19 cellular contexts compared by ENCODE assay signal in genomic region chr1:24796524-24796923, GRCh38. TPM values are rescaled to one million over a fixed set of nuclear protein-coding genes. Genes with fewer than 3 reads are reported as not detected.
A peak's percentile ranks its signal among the peaks of the same experiment; 100 is the strongest.
DNase-seq lines count a peak whose midpoint lies in the region; TF ChIP-seq lines count a peak whose summit lies in the region.
"Had no signal": no experiment of that assay in that cellular context is flagged by ENCODE, and none has a peak within 500 bp of the region (broad histone marks: within the 10 kb centered on the region; RNA-seq: fewer than 3 reads in every experiment).

No MANE protein-coding gene starts in this region.

- no peak overlapping the region for H3K4me2 ChIP-seq in OCI-LY7 (ENCODE audit: low read length)
- H3K4me2 ChIP-seq: A549 had no signal

- no peaks in the 10 kb centered on the region for H3K27me3 ChIP-seq in cardiac muscle cell
- no peaks in the 10 kb centered on the region for H3K27me3 ChIP-seq in right atrium auricular region
- no peaks in the 10 kb centered on the region for H3K27me3 ChIP-seq in esophagus muscularis mucosa
- no peaks in the 10 kb centered on the region for H3K27me3 ChIP-seq in tibial nerve

- POLR2A ChIA-PET in OCI-LY7 (lab: Charles Lee), result no interaction called here

- H3K4me3 Mint-ChIP-seq in activated naive CD4-positive, alpha-beta T cell treated with anti-CD3 and anti-CD28 coated beads, Interleukin-2, amount 10 ng/mL, durations not matched to agents 7 days and 5 days, result no peak overlapping the region
- H3K4me3 Mint-ChIP-seq: CD4-positive, alpha-beta T cell had no signal

- H3K9me2 ChIP-seq in OCI-LY7 (ENCODE audit: insufficient read depth, low read length), result no peaks in the 10 kb centered on the region

- TF ChIP-seq EP300 in esophagus muscularis mucosa (IDR thresholded peaks at IDR 0.05), result no peak
- no peak for TF ChIP-seq EP300 in tibial nerve (IDR thresholded peaks at IDR 0.05)

- no peaks in the 10 kb centered on the region for H3K4me1 Mint-ChIP-seq in activated naive CD4-positive, alpha-beta T cell treated with anti-CD3 and anti-CD28 coated beads, Interleukin-2, amount 10 ng/mL, durations not matched to agents 7 days and 5 days

- H2AFZ ChIP-seq in OCI-LY7 (ENCODE audit: low read length), result no peak overlapping the region

- TF ChIP-seq POLR2A in esophagus muscularis mucosa (IDR thresholded peaks at IDR 0.05; ENCODE audit: low read depth) (no peak), tibial nerve (IDR thresholded peaks at IDR 0.05) (no peak)

- H3K4me3 ChIP-seq in cardiac muscle cell, result no peak overlapping the region
- no peak overlapping the region for H3K4me3 ChIP-seq in right atrium auricular region
- no peak overlapping the region for H3K4me3 ChIP-seq in esophagus muscularis mucosa
- H3K4me3 ChIP-seq in tibial nerve, result no peak overlapping the region
- no peak overlapping the region for H3K4me3 ChIP-seq in OCI-LY7 (ENCODE audit: low read depth, low read length, poor library complexity, severe bottlenecking)
- H3K4me3 ChIP-seq: A549 had no signal

- H3K9me3 Mint-ChIP-seq in activated naive CD4-positive, alpha-beta T cell treated with anti-CD3 and anti-CD28 coated beads, Interleukin-2, amount 10 ng/mL, durations not matched to agents 7 days and 5 days, result peaks cover 2% of the 10 kb centered on the region
- H3K9me3 Mint-ChIP-seq: CD4-positive, alpha-beta T cell had no signal

- H3K4me1 ChIP-seq in cardiac muscle cell (ENCODE audit: low read depth) (peaks cover 30% of the 10 kb centered on the region), right atrium auricular region (peaks cover 0 to 42% of the 10 kb centered on the region in 2 donors), esophagus muscularis mucosa (peaks cover 46 to 79% (median 75%) of the 10 kb centered on the region in 4 donors), tibial nerve (peaks cover 0 to 71% (median 37%) of the 10 kb centered on the region in 4 donors), OCI-LY7 (ENCODE audit: insufficient read depth, low read length, poor library complexity, severe bottlenecking) (peaks cover 13% of the 10 kb centered on the region)

- H3K27ac ChIP-seq in cardiac muscle cell (peak overlapping the region; percentile 48), right atrium auricular region (peak overlapping the region in 1 of 2 donors; percentile 79), esophagus muscularis mucosa (replicated peaks in 1 of 4) (peak overlapping the region; percentile 4 to 75 (median 70)), tibial nerve (peak overlapping the region in 3 of 4 donors; percentile 45 to 88 (median 85)), OCI-LY7 (ENCODE audit: low read depth, low read length, poor library complexity, severe bottlenecking) (no peak overlapping the region)
- H3K27ac ChIP-seq: 22Rv1, A549, C4-2B, HL-60 had no signal

- 95% methylated on average over 2 of the region's 2 CpGs for WGBS in esophagus muscularis mucosa
- 85% methylated on average over 2 of the region's 2 CpGs for WGBS in tibial nerve, 2 donors

- no peaks in the 10 kb centered on the region for H3K27me3 Mint-ChIP-seq in activated naive CD4-positive, alpha-beta T cell treated with anti-CD3 and anti-CD28 coated beads, Interleukin-2, amount 10 ng/mL, durations not matched to agents 7 days and 5 days
- H3K27me3 Mint-ChIP-seq: CD4-positive, alpha-beta T cell had no signal

- no peak overlapping the region for H3K27ac Mint-ChIP-seq in activated naive CD4-positive, alpha-beta T cell treated with anti-CD3 and anti-CD28 coated beads, Interleukin-2, amount 10 ng/mL, durations not matched to agents 7 days and 5 days
- H3K27ac Mint-ChIP-seq: CD4-positive, alpha-beta T cell had no signal

- BruUV-seq in OCI-LY7 (replicated peaks; lab: Mats Ljungman, UMichigan), result no TSS peak

- peaks cover 5% of the 10 kb centered on the region for H3K36me3 Mint-ChIP-seq in activated naive CD4-positive, alpha-beta T cell treated with anti-CD3 and anti-CD28 coated beads, Interleukin-2, amount 10 ng/mL, durations not matched to agents 7 days and 5 days

- intact Hi-C loops in esophagus muscularis mucosa (cut with DNase I), result no loop called here
- intact Hi-C loops in OCI-LY7 (cut with micrococcal nuclease; ENCODE audit: unreplicated experiment), result no loop called here

- peaks cover 14% of the 10 kb centered on the region for H4K20me1 ChIP-seq in OCI-LY7 (ENCODE audit: insufficient read depth, low read length)

- no peak for DNase-seq in cardiac muscle cell (ENCODE audit: low read depth in 1 of 2, low spot score in 1 of 2)
- DNase-seq in right atrium auricular region (ENCODE audit: low spot score), result no peak
- DNase-seq in M059J (ENCODE audit: low read depth), result peak; percentile 36
- DNase-seq in esophagus muscularis mucosa (ENCODE audit: extremely low spot score), result no peak
- no peak for DNase-seq in tibial nerve (ENCODE audit: low spot score in 2 of 2)
- DNase-seq in Kasumi-1 (lab: John Stamatoyannopoulos, UW), result no peak
- DNase-seq in OCI-LY7 (ENCODE audit: low spot score), result no peak
- no peak for DNase-seq in activated naive CD4-positive, alpha-beta T cell treated with anti-CD3 and anti-CD28 coated beads, Interleukin-2, amount 10 ng/mL, durations not matched to agents 7 days and 5 days
- DNase-seq: AML-193; CD4-positive, alpha-beta T cell; DMS153; DMS79; GF-D8; GOT3; H7 had no signal

- CTCF ChIA-PET in OCI-LY7 (lab: Charles Lee; ENCODE audit: unreplicated experiment), result no interaction called here
- CTCF ChIA-PET in activated naive CD4-positive, alpha-beta T cell treated with anti-CD3 and anti-CD28 coated beads, Interleukin-2, amount 10 ng/mL, durations not matched to agents 7 days and 5 days (lab: Charles Lee), result no interaction called here

- H3K36me3 ChIP-seq in cardiac muscle cell, result peaks cover 8% of the 10 kb centered on the region
- H3K36me3 ChIP-seq in right atrium auricular region, result peaks cover 9% of the 10 kb centered on the region
- peaks cover 5 to 16% (median 14%) of the 10 kb centered on the region in 4 donors for H3K36me3 ChIP-seq in esophagus muscularis mucosa
- peaks cover 0 to 19% (median 0%) of the 10 kb centered on the region in 3 donors for H3K36me3 ChIP-seq in tibial nerve
- peaks cover 26% of the 10 kb centered on the region for H3K36me3 ChIP-seq in OCI-LY7 (ENCODE audit: insufficient read depth, low read length)

- TF ChIP-seq CTCF in cardiac muscle cell (IDR thresholded peaks at IDR 0.05; ENCODE audit: low read depth, low read length) (no peak), right atrium auricular region (IDR thresholded peaks at IDR 0.05) (no peak), esophagus muscularis mucosa (IDR thresholded peaks at IDR 0.05) (no peak), tibial nerve (IDR thresholded peaks at IDR 0.05) (no peak), OCI-LY7 (conservative IDR thresholded peaks at IDR 0.05; ENCODE audit: low read length) (no peak)

- peaks cover 70% of the 10 kb centered on the region for H3K79me2 ChIP-seq in OCI-LY7 (ENCODE audit: insufficient read depth, low read depth, low read length)

- no peaks in the 10 kb centered on the region for H3K9me3 ChIP-seq in cardiac muscle cell (ENCODE audit: low read depth)
- no peaks in the 10 kb centered on the region for H3K9me3 ChIP-seq in right atrium auricular region
- H3K9me3 ChIP-seq in esophagus muscularis mucosa, result no peaks in the 10 kb centered on the region
- no peaks in the 10 kb centered on the region for H3K9me3 ChIP-seq in tibial nerve
- peaks cover 10% of the 10 kb centered on the region for H3K9me3 ChIP-seq in OCI-LY7 (ENCODE audit: low read length)
- H3K9me3 ChIP-seq: A549 had no signal

RNA-seq across cellular contexts. Expression of gene CLIC4, which starts 51.3 kb away (rescaled TPM):
- total RNA-seq in cardiac muscle cell, result 174 and 361 TPM in 2 replicates
- 136 and 221 TPM in 2 replicates for polyA plus RNA-seq in cardiac muscle cell
- 100 to 1,000 TPM; 236 to 265 TPM for total RNA-seq in right atrium auricular region
- 612 and 621 TPM in 2 replicates for total RNA-seq in M059J (2014; rRNA removed; shearing (Covaris generic))
- 100 to 1,000 TPM; 375 to 606 (median 595) TPM for total RNA-seq in esophagus muscularis mucosa
- 100 to 1,000 TPM; 399 to 688 (median 564) TPM for total RNA-seq in tibial nerve
- 35.5 and 35.7 TPM in 2 replicates for total RNA-seq in OCI-LY7 (2014; rRNA removed; shearing (Covaris generic))
- total RNA-seq in OCI-LY7 (2022), result 113 and 116 TPM in 2 replicates
